ENCODE assay signal across 13 cellular contexts in genomic region chr15:57969355-57969754, GRCh38.
A peak's percentile ranks its signal among the peaks of the same experiment; 100 is the strongest.
DNase-seq lines count a peak whose midpoint lies in the region; ATAC-seq and TF ChIP-seq lines count a peak whose summit lies in the region.
"Had no signal": no experiment of that assay in that cellular context is flagged by ENCODE, and none has a peak within 500 bp of the region (broad histone marks: within the 10 kb centered on the region; RNA-seq: fewer than 3 reads in every experiment).

No MANE protein-coding gene starts in this region.

- no peak overlapping the region for H4K91ac ChIP-seq in neuronal stem cell (ENCODE audit: low read depth, low read length, poor library complexity)

- H3K27me3 ChIP-seq in GM06990 (replicated peaks; ENCODE audit: control insufficient read depth, insufficient read depth, low read length) (peaks cover 1% of the 10 kb centered on the region; the same call in 1 of the 2 replicates), osteoblast (ENCODE audit: insufficient read depth, low read length) (no peaks in the 10 kb centered on the region), neuronal stem cell (ENCODE audit: control insufficient read depth in 3 of 3, insufficient read depth in 3 of 3, low read depth in 1 of 3, low read length in 3 of 3) (peaks cover 0 to 8% (median 0%) of the 10 kb centered on the region in 3 experiments)
- H3K27me3 ChIP-seq: vagina had no signal

- no peak overlapping the region for H2BK12ac ChIP-seq in neuronal stem cell (ENCODE audit: low read length)

- no peaks in the 10 kb centered on the region for H3K79me2 ChIP-seq in osteoblast (ENCODE audit: insufficient read depth, low read length)

- no peaks in the 10 kb centered on the region for H3K9me3 ChIP-seq in osteoblast (ENCODE audit: low read depth, low read length)
- H3K9me3 ChIP-seq in neuronal stem cell (replicated peaks in 1 of 2; ENCODE audit: control insufficient read depth in 2 of 2, insufficient read depth in 1 of 2, low read depth in 1 of 2, low read length in 2 of 2) = no peaks in the 10 kb centered on the region
- H3K9me3 ChIP-seq: vagina had no signal

- no peak overlapping the region for H3K18ac ChIP-seq in neuronal stem cell (ENCODE audit: low read length)

- H2BK120ac ChIP-seq in neuronal stem cell (ENCODE audit: low read depth, low read length) = no peak overlapping the region

- WGBS in neuronal stem cell (ENCODE audit: extremely low coverage in 2 of 2, insufficient read length in 2 of 2, insufficient replicate concordance in 1 of 2), 2 donors = no CpG with 5 or more reads among the region's 5 CpGs

- H3K27ac ChIP-seq in osteoblast (ENCODE audit: low read depth, low read length) (no peak overlapping the region), neuronal stem cell (replicated peaks; ENCODE audit: low read length) (no peak overlapping the region)
- H3K27ac ChIP-seq: vagina had no signal

- H3K23ac ChIP-seq in neuronal stem cell (ENCODE audit: low read depth, low read length, poor library complexity) = no peak overlapping the region

- no peaks in the 10 kb centered on the region for H3K27me3 Mint-ChIP-seq in endothelial cell (ENCODE audit: unreplicated experiment)
- peaks cover 2% of the 10 kb centered on the region for H3K27me3 Mint-ChIP-seq in activated naive CD8-positive, alpha-beta T cell treated with anti-CD3 and anti-CD28 coated beads, Interleukin-2, amount 50 U/mL, for 24 hours

- H3K27ac Mint-ChIP-seq in endothelial cell (ENCODE audit: unreplicated experiment) = no peak overlapping the region
- no peak overlapping the region for H3K27ac Mint-ChIP-seq in activated naive CD8-positive, alpha-beta T cell treated with anti-CD3 and anti-CD28 coated beads, Interleukin-2, amount 50 U/mL, for 24 hours
- H3K27ac Mint-ChIP-seq: activated CD8-positive, alpha-beta T cell treated with anti-CD3 and anti-CD28 coated beads for 36 hours; dendritic cell treated with granulocyte-macrophage colony-stimulating factor and Interleukin-4, amounts not matched to agents 40 ng/mL and 50 ng/mL, for 4 days; T-cell had no signal

- no peaks in the 10 kb centered on the region for H3K79me1 ChIP-seq in neuronal stem cell (ENCODE audit: low read depth, low read length)

- H3K9ac ChIP-seq in neuronal stem cell (ENCODE audit: low read depth, low read length, poor library complexity) = no peak overlapping the region

- no peak overlapping the region for H3K14ac ChIP-seq in neuronal stem cell (ENCODE audit: low read length)

- H3K4me1 ChIP-seq in osteoblast (ENCODE audit: insufficient read depth, low read length) (no peaks in the 10 kb centered on the region), neuronal stem cell (ENCODE audit: control insufficient read depth in 2 of 2, insufficient read depth in 1 of 2, low read depth in 1 of 2, low read length in 2 of 2) (peaks cover 0 to 7% of the 10 kb centered on the region in 2 donors)
- H3K4me1 ChIP-seq: vagina had no signal

- no peaks in the 10 kb centered on the region for H3K9me3 Mint-ChIP-seq in endothelial cell (ENCODE audit: unreplicated experiment)
- no peaks in the 10 kb centered on the region for H3K9me3 Mint-ChIP-seq in activated naive CD8-positive, alpha-beta T cell treated with anti-CD3 and anti-CD28 coated beads, Interleukin-2, amount 50 U/mL, for 24 hours
- H3K9me3 Mint-ChIP-seq: activated CD8-positive, alpha-beta T cell treated with anti-CD3 and anti-CD28 coated beads for 36 hours; dendritic cell treated with granulocyte-macrophage colony-stimulating factor and Interleukin-4, amounts not matched to agents 40 ng/mL and 50 ng/mL, for 4 days; T-cell had no signal

- TF ChIP-seq CTCF in GM06990 (IDR thresholded peaks at IDR 0.05; ENCODE audit: insufficient read depth, low read length, poor library complexity, severe bottlenecking) (peak; percentile 14), endothelial cell (IDR thresholded peaks at IDR 0.05; ENCODE audit: unreplicated experiment) (peak; percentile 19), osteoblast (IDR thresholded peaks at IDR 0.05; ENCODE audit: extremely low read depth, low read depth, low read length) (peak; percentile 11)

- no peak overlapping the region for H2AK5ac ChIP-seq in neuronal stem cell (ENCODE audit: low read depth, low read length)

- no peak overlapping the region for H3K4me3 Mint-ChIP-seq in endothelial cell (ENCODE audit: unreplicated experiment)
- H3K4me3 Mint-ChIP-seq in activated naive CD8-positive, alpha-beta T cell treated with anti-CD3 and anti-CD28 coated beads, Interleukin-2, amount 50 U/mL, for 24 hours = no peak overlapping the region
- H3K4me3 Mint-ChIP-seq: activated CD8-positive, alpha-beta T cell treated with anti-CD3 and anti-CD28 coated beads for 36 hours; dendritic cell treated with granulocyte-macrophage colony-stimulating factor and Interleukin-4, amounts not matched to agents 40 ng/mL and 50 ng/mL, for 4 days; T-cell had no signal

- H3K36me3 Mint-ChIP-seq in endothelial cell (ENCODE audit: low read depth, unreplicated experiment) = no peaks in the 10 kb centered on the region
- H3K36me3 Mint-ChIP-seq in activated naive CD8-positive, alpha-beta T cell treated with anti-CD3 and anti-CD28 coated beads, Interleukin-2, amount 50 U/mL, for 24 hours (ENCODE audit: low read depth) = no peaks in the 10 kb centered on the region
- H3K36me3 Mint-ChIP-seq: T-cell had no signal

- no peak for ATAC-seq in activated naive CD8-positive, alpha-beta T cell treated with anti-CD3 and anti-CD28 coated beads, Interleukin-2, amount 50 U/mL, for 24 hours
- ATAC-seq: activated CD8-positive, alpha-beta T cell treated with anti-CD3 and anti-CD28 coated beads for 36 hours; T-cell had no signal

- H3K36me3 ChIP-seq in GM06990 (ENCODE audit: control insufficient read depth, insufficient read depth, low read length) (no peaks in the 10 kb centered on the region), osteoblast (ENCODE audit: insufficient read depth, low read length) (no peaks in the 10 kb centered on the region), neuronal stem cell (replicated peaks in 1 of 2; ENCODE audit: control insufficient read depth in 2 of 2, insufficient read depth in 2 of 2, low read length in 2 of 2) (no peaks in the 10 kb centered on the region)
- H3K36me3 ChIP-seq: vagina had no signal

- H4K20me1 ChIP-seq in osteoblast (ENCODE audit: insufficient read depth, low read length) = no peaks in the 10 kb centered on the region

- H3K4me3 ChIP-seq in GM06990 (replicated peaks; ENCODE audit: low read depth, low read length) (no peak overlapping the region), osteoblast (ENCODE audit: insufficient read depth, low read length) (no peak overlapping the region), neuronal stem cell (ENCODE audit: low read length in 2 of 2) (no peak overlapping the region)
- H3K4me3 ChIP-seq: vagina had no signal

- DNase-seq in GM06990 (ENCODE audit: extremely low read depth, insufficient read length) (no peak), M059J (ENCODE audit: low read depth) (peak; percentile 12), endothelial cell (ENCODE audit: low spot score) (peak; percentile 35), osteoblast (ENCODE audit: insufficient read length, low spot score, missing footprints) (no peak), neuronal stem cell (ENCODE audit: low spot score) (no peak), germinal center (ENCODE audit: low spot score) (no peak)
- DNase-seq in activated naive CD8-positive, alpha-beta T cell treated with anti-CD3 and anti-CD28 coated beads, Interleukin-2, amount 50 U/mL, for 24 hours = no peak
- DNase-seq: activated CD8-positive, alpha-beta T cell treated with anti-CD3 and anti-CD28 coated beads for 36 hours; activated naive CD4-positive, alpha-beta T cell treated with anti-CD3 and anti-CD28 coated beads, Interleukin-2, amount 50 U/mL, for 16 hours; stimulated activated CD4-positive, alpha-beta T cell treated with anti-CD3 and anti-CD28 coated beads, Interleukin-12 subunit alpha, Interleukin-12 subunit beta, amount 100 ng/mL, for 4 hours; T-cell had no signal

- H2BK5ac ChIP-seq in neuronal stem cell (ENCODE audit: low read length) = no peak overlapping the region

- H4K8ac ChIP-seq in neuronal stem cell (ENCODE audit: low read depth, low read length) = no peak overlapping the region

- no peak overlapping the region for H3K4me2 ChIP-seq in osteoblast (ENCODE audit: insufficient read depth, low read length)
- H3K4me2 ChIP-seq in neuronal stem cell (ENCODE audit: insufficient read depth, low read length, poor library complexity, severe bottlenecking) = no peak overlapping the region

- H2AFZ ChIP-seq in osteoblast (ENCODE audit: low read length) (no peak overlapping the region), neuronal stem cell (ENCODE audit: low read length) (no peak overlapping the region)

- no peak overlapping the region for H2BK15ac ChIP-seq in neuronal stem cell (ENCODE audit: low read length)

- no peaks in the 10 kb centered on the region for H3K4me1 Mint-ChIP-seq in endothelial cell (ENCODE audit: unreplicated experiment)
- no peaks in the 10 kb centered on the region for H3K4me1 Mint-ChIP-seq in activated naive CD8-positive, alpha-beta T cell treated with anti-CD3 and anti-CD28 coated beads, Interleukin-2, amount 50 U/mL, for 24 hours
- H3K4me1 Mint-ChIP-seq: T-cell had no signal

- H3K4ac ChIP-seq in neuronal stem cell (ENCODE audit: low read length) = no peak overlapping the region

Comparison
In these comparisons a context has a peak if more than half of its experiments do, and no peak if none do; other contexts are left out.
1. DNase-seq: peak in M059J (single experiment) and endothelial cell (single experiment); none in GM06990 (single experiment), osteoblast (single experiment), activated naive CD8-positive, alpha-beta T cell treated with anti-CD3 and anti-CD28 coated beads, Interleukin-2, amount 50 U/mL, for 24 hours (single experiment), neuronal stem cell (single experiment) and germinal center (single experiment).
2. Peak in every context shown above with its lines, with median percentiles within 50 percentile points of each other: CTCF ChIP-seq.